2 cellular contexts compared by ENCODE assay signal in genomic region chr20:57654998-57655811, GRCh38.
TF ChIP-seq lines count a peak whose summit lies in the region.

No MANE protein-coding gene starts in this region.

TF ChIP-seq in HepG2, 621 proteins besides CTCF, POLR2A, EP300 and RAD21:
- TF ChIP-seq ZMAT3 (CRISPR knock-in tag; conservative IDR thresholded peaks at IDR 0.05): no peak
- TF ChIP-seq ZNF329 (CRISPR knock-in tag; IDR thresholded peaks at IDR 0.05; ENCODE audit: low read depth): no peak
- TF ChIP-seq, protein P1, sequence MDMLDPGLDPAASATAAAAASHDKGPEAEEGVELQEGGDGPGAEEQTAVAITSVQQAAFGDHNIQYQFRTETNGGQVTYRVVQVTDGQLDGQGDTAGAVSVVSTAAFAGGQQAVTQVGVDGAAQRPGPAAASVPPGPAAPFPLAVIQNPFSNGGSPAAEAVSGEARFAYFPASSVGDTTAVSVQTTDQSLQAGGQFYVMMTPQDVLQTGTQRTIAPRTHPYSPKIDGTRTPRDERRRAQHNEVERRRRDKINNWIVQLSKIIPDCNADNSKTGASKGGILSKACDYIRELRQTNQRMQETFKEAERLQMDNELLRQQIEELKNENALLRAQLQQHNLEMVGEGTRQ (IDR thresholded peaks at IDR 0.05; ENCODE audit: low read depth, low read length): no peak
- TF ChIP-seq, protein P1 (CRISPR knock-in tag; IDR thresholded peaks at IDR 0.05; ENCODE audit: borderline replicate concordance): no peak
- no peak for TF ChIP-seq HOXA3 (CRISPR knock-in tag; IDR thresholded peaks at IDR 0.05)
- TF ChIP-seq RARG (CRISPR knock-in tag; IDR thresholded peaks at IDR 0.05; ENCODE audit: low read depth): no peak
- TF ChIP-seq ZBTB21 (CRISPR knock-in tag; IDR thresholded peaks at IDR 0.05): no peak
- TF ChIP-seq ZNF660 (CRISPR knock-in tag; IDR thresholded peaks at IDR 0.05; ENCODE audit: borderline replicate concordance, low read depth): no peak
- TF ChIP-seq ZNF703 (CRISPR knock-in tag; IDR thresholded peaks at IDR 0.05; ENCODE audit: borderline replicate concordance): no peak
- TF ChIP-seq, protein P2, sequence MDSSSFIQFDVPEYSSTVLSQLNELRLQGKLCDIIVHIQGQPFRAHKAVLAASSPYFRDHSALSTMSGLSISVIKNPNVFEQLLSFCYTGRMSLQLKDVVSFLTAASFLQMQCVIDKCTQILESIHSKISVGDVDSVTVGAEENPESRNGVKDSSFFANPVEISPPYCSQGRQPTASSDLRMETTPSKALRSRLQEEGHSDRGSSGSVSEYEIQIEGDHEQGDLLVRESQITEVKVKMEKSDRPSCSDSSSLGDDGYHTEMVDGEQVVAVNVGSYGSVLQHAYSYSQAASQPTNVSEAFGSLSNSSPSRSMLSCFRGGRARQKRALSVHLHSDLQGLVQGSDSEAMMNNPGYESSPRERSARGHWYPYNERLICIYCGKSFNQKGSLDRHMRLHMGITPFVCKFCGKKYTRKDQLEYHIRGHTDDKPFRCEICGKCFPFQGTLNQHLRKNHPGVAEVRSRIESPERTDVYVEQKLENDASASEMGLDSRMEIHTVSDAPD (CRISPR knock-in tag; IDR thresholded peaks at IDR 0.05): no peak
- no peak for TF ChIP-seq THYN1 (CRISPR knock-in tag; IDR thresholded peaks at IDR 0.05; ENCODE audit: borderline replicate concordance, low read depth)
- TF ChIP-seq FLYWCH1 (CRISPR knock-in tag; IDR thresholded peaks at IDR 0.05): no peak
- TF ChIP-seq ZNF7 (CRISPR knock-in tag; IDR thresholded peaks at IDR 0.05): no peak
- TF ChIP-seq HDAC1 (CRISPR knock-in tag; IDR thresholded peaks at IDR 0.05): no peak
- TF ChIP-seq ZMYM4 (CRISPR knock-in tag; IDR thresholded peaks at IDR 0.05): no peak
- TF ChIP-seq ZFYVE20 (CRISPR knock-in tag; IDR thresholded peaks at IDR 0.05; ENCODE audit: borderline replicate concordance, low read depth): no peak
- no peak for TF ChIP-seq GATAD2A (CRISPR knock-in tag; IDR thresholded peaks at IDR 0.05)
- no peak for TF ChIP-seq ZNF629 (CRISPR knock-in tag; conservative IDR thresholded peaks at IDR 0.05)
- TF ChIP-seq NR2F1 (CRISPR knock-in tag; IDR thresholded peaks at IDR 0.05): no peak
- no peak for TF ChIP-seq DNMT1 (CRISPR knock-in tag; IDR thresholded peaks at IDR 0.05)

TF ChIP-seq in K562, 482 proteins besides CTCF, POLR2A, EP300 and RAD21:
- no peak for TF ChIP-seq CEBPG (CRISPR knock-in tag; IDR thresholded peaks at IDR 0.05)
- peak in 1 of 2 experiments; percentile 72; a peak in 2 of 4 replicates for TF ChIP-seq CEBPG (tag; conservative IDR thresholded peaks at IDR 0.05 in 1 of 2, IDR thresholded peaks at IDR 0.05 in 1 of 2)
- TF ChIP-seq GTF3C2 (IDR thresholded peaks at IDR 0.05; ENCODE audit: borderline replicate concordance, extremely low read depth, insufficient read length): no peak
